ENCODE assay signal across 1 cellular context in genomic region chr2:118146315-118147283, GRCh38.
TF ChIP-seq lines count a peak whose summit lies in the region.

No MANE protein-coding gene starts in this region.

TF ChIP-seq in HepG2, 621 proteins besides CTCF, POLR2A, EP300 and RAD21 (continued from another document and continues in another):
- TF ChIP-seq ZNF253 (CRISPR knock-in tag; IDR thresholded peaks at IDR 0.05; ENCODE audit: borderline replicate concordance) (no peak), ZNF296 (CRISPR knock-in tag; conservative IDR thresholded peaks at IDR 0.05) (0 out of 2 replicates have a peak, but pooled peaks have one; percentile 17), NFATC3 (CRISPR knock-in tag; IDR thresholded peaks at IDR 0.05) (no peak), SKIL (CRISPR knock-in tag; IDR thresholded peaks at IDR 0.05; ENCODE audit: borderline replicate concordance) (no peak), STAT6 (CRISPR knock-in tag; IDR thresholded peaks at IDR 0.05; ENCODE audit: borderline replicate concordance) (no peak), POGK (CRISPR knock-in tag; conservative IDR thresholded peaks at IDR 0.05) (0 out of 2 replicates have a peak, but pooled peaks have one; percentile 14), ZNF605 (CRISPR knock-in tag; IDR thresholded peaks at IDR 0.05) (no peak), KDM4B (CRISPR knock-in tag; IDR thresholded peaks at IDR 0.05) (no peak), HDAC2 (CRISPR knock-in tag; IDR thresholded peaks at IDR 0.05) (0 out of 2 replicates have a peak, but pooled peaks have one; percentile 9), PBX3 (CRISPR knock-in tag; IDR thresholded peaks at IDR 0.05; ENCODE audit: borderline replicate concordance) (no peak), NCOA2 (CRISPR knock-in tag; IDR thresholded peaks at IDR 0.05) (no peak), GMEB2 (CRISPR knock-in tag; IDR thresholded peaks at IDR 0.05; ENCODE audit: low read depth) (no peak), MTF2 (CRISPR knock-in tag; IDR thresholded peaks at IDR 0.05; ENCODE audit: borderline replicate concordance) (peak; percentile 52; the same call in 1 of the 2 replicates), ESRRA (CRISPR knock-in tag; IDR thresholded peaks at IDR 0.05; ENCODE audit: low read depth) (no peak), ZNF230 (CRISPR knock-in tag; IDR thresholded peaks at IDR 0.05) (no peak), ZEB1 (IDR thresholded peaks at IDR 0.05; ENCODE audit: insufficient replicate concordance, low read depth) (peak; percentile 52), ZIK1 (CRISPR knock-in tag; IDR thresholded peaks at IDR 0.05; ENCODE audit: borderline replicate concordance, low read depth) (no peak), PHF8 (CRISPR knock-in tag; IDR thresholded peaks at IDR 0.05) (no peak), ZBTB4 (CRISPR knock-in tag; IDR thresholded peaks at IDR 0.05; ENCODE audit: borderline replicate concordance) (peak; percentile 53; the same call in 1 of the 2 replicates), ZMYM4 (CRISPR knock-in tag; IDR thresholded peaks at IDR 0.05) (peak; percentile 54; the same call in 1 of the 2 replicates), ATF6 (CRISPR knock-in tag; conservative IDR thresholded peaks at IDR 0.05) (no peak), ZFP82 (CRISPR knock-in tag; IDR thresholded peaks at IDR 0.05; ENCODE audit: borderline replicate concordance) (no peak), MYC (CRISPR knock-in tag; IDR thresholded peaks at IDR 0.05; ENCODE audit: borderline replicate concordance) (no peak), ZNF556 (CRISPR knock-in tag; IDR thresholded peaks at IDR 0.05; ENCODE audit: borderline replicate concordance) (no peak), ZSCAN5A (CRISPR knock-in tag; IDR thresholded peaks at IDR 0.05; ENCODE audit: borderline replicate concordance) (no peak), HOXA5 (CRISPR knock-in tag; IDR thresholded peaks at IDR 0.05) (no peak), ZMAT3 (CRISPR knock-in tag; conservative IDR thresholded peaks at IDR 0.05) (no peak), ZNF563 (CRISPR knock-in tag; IDR thresholded peaks at IDR 0.05) (0 out of 2 replicates have a peak, but pooled peaks have one; percentile 29), ZNF362 (CRISPR knock-in tag; IDR thresholded peaks at IDR 0.05; ENCODE audit: borderline replicate concordance) (no peak), ZNF205 (CRISPR knock-in tag; IDR thresholded peaks at IDR 0.05) (no peak), ZFP90 (CRISPR knock-in tag; IDR thresholded peaks at IDR 0.05; ENCODE audit: borderline replicate concordance) (no peak), ZBTB44 (CRISPR knock-in tag; IDR thresholded peaks at IDR 0.05) (no peak), EED (CRISPR knock-in tag; IDR thresholded peaks at IDR 0.05) (no peak), ZNF180 (CRISPR knock-in tag; IDR thresholded peaks at IDR 0.05; ENCODE audit: borderline replicate concordance, low read depth) (no peak), FOSL1 (CRISPR knock-in tag; IDR thresholded peaks at IDR 0.05; ENCODE audit: borderline replicate concordance) (0 out of 2 replicates have a peak, but pooled peaks have one; percentile 58), ZNF552 (CRISPR knock-in tag; IDR thresholded peaks at IDR 0.05; ENCODE audit: borderline replicate concordance) (no peak), POGZ (CRISPR knock-in tag; IDR thresholded peaks at IDR 0.05) (no peak), SAP130 (CRISPR knock-in tag; IDR thresholded peaks at IDR 0.05; ENCODE audit: low read depth) (peak; percentile 29; the same call in 1 of the 2 replicates), ZBTB43 (CRISPR knock-in tag; conservative IDR thresholded peaks at IDR 0.05) (no peak)
